ENCODE assay signal across 12 cellular contexts in the genomic region with DNA sequence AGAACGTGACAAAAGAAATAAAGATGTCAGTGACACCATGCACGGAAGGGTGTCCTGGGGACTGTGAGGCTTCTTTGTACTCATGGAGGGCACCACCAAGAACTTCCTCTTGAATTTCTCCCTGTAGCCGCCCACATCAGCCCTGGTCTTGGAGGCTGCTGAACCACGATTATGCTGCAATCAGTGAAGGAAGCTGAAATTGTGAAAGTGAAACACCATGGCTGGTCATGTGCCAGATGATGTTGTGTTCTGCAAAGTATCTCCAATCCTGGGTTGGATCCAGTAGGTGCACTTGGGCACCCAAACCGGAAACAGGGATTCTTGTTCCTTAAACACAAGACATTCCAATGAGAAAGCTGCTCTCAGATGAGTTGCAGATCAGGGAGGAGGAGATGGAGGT.
A peak's percentile ranks its signal among the peaks of the same experiment; 100 is the strongest.
DNase-seq lines count a peak whose midpoint lies in the region; ATAC-seq and TF ChIP-seq lines count a peak whose summit lies in the region.
"Had no signal": no experiment of that assay in that cellular context is flagged by ENCODE, and none has a peak within 500 bp of the region (broad histone marks: within the 10 kb centered on the region; RNA-seq: fewer than 3 reads in every experiment).

No MANE protein-coding gene starts in this region.

- peaks cover 13% of the 10 kb centered on the region for H3K27me3 Mint-ChIP-seq in activated naive CD4-positive, alpha-beta T cell treated with anti-CD3 and anti-CD28 coated beads for 36 hours (ENCODE audit: low read depth)

- no peak for TF ChIP-seq POLR2A in transverse colon (IDR thresholded peaks at IDR 0.05)

- no peaks in the 10 kb centered on the region for H3K79me2 ChIP-seq in PC-9 (ENCODE audit: low read depth)

- H3K27me3 ChIP-seq in transverse colon (peaks cover 7% of the 10 kb centered on the region), PC-9 (ENCODE audit: insufficient read depth, low read depth) (peaks cover 39% of the 10 kb centered on the region)
- H3K27me3 ChIP-seq: neutrophil had no signal

- H3K27ac ChIP-seq in transverse colon (no peak overlapping the region), PC-9 (no peak overlapping the region)
- H3K27ac ChIP-seq: neutrophil had no signal

- ATAC-seq in HG03565 (IDR thresholded peaks at IDR 0.05; ENCODE audit: unreplicated experiment), result peak; percentile 46

- CTCF ChIA-PET in activated naive CD4-positive, alpha-beta T cell treated with anti-CD3 and anti-CD28 coated beads for 36 hours (lab: Charles Lee), result no interaction called here
- CTCF ChIA-PET in PC-9 (lab: Charles Lee), result interaction anchor here (0.6 kb wide), 1 partner anchor 638 kb away, joined by 7 read pairs; no protein-coding TSS in a partner anchor

- H3K4me1 Mint-ChIP-seq in activated naive CD4-positive, alpha-beta T cell treated with anti-CD3 and anti-CD28 coated beads for 36 hours (ENCODE audit: low read depth), result no peaks in the 10 kb centered on the region
- H3K4me1 Mint-ChIP-seq: CD8-positive, alpha-beta memory T cell; H9 had no signal

- TF ChIP-seq CTCF in transverse colon (IDR thresholded peaks at IDR 0.05) (no peak), PC-9 (conservative IDR thresholded peaks at IDR 0.05) (no peak)

- TF ChIP-seq EP300 in transverse colon (IDR thresholded peaks at IDR 0.05; ENCODE audit: low read depth), result no peak

- no peak overlapping the region for H3K27ac Mint-ChIP-seq in activated naive CD4-positive, alpha-beta T cell treated with anti-CD3 and anti-CD28 coated beads for 36 hours
- H3K27ac Mint-ChIP-seq: CD8-positive, alpha-beta memory T cell; H9 had no signal

- H3K4me1 ChIP-seq in transverse colon (no peaks in the 10 kb centered on the region), PC-9 (replicated peaks; ENCODE audit: insufficient read depth) (no peaks in the 10 kb centered on the region)

- H2AFZ ChIP-seq in PC-9, result no peak overlapping the region

- BruUV-seq in PC-9 (replicated peaks; lab: Mats Ljungman, UMichigan), result no TSS peak

- H3K4me2 ChIP-seq in PC-9, result no peak overlapping the region

- no peaks in the 10 kb centered on the region for H3K36me3 Mint-ChIP-seq in activated naive CD4-positive, alpha-beta T cell treated with anti-CD3 and anti-CD28 coated beads for 36 hours (ENCODE audit: low read depth)
- H3K36me3 Mint-ChIP-seq: CD8-positive, alpha-beta memory T cell had no signal

- H4K20me1 ChIP-seq in PC-9 (ENCODE audit: insufficient read depth), result no peaks in the 10 kb centered on the region

- in situ Hi-C loops in transverse colon (cut with MboI; ENCODE audit: low pct_ligation_motif_present in 1 of 4, low pct_unique_long_range_greater_than_20kb in 1 of 4, low sequenced_read_pairs in 3 of 4), result no loop called here

- WGBS in transverse colon (ENCODE audit: low coverage in 1 of 2), 2 donors, result 46 to 70% methylated on average over 4 to 5 of the region's 5 CpGs

- intact Hi-C loops in activated naive CD4-positive, alpha-beta T cell treated with anti-CD3 and anti-CD28 coated beads for 36 hours (cut with micrococcal nuclease), result no loop called here
- intact Hi-C loops in transverse colon (cut with DNase I; ENCODE audit: low total_unique reads) (no loop called here), PC-9 (cut with micrococcal nuclease; ENCODE audit: unreplicated experiment) (no loop called here)

- H3K36me3 ChIP-seq in transverse colon (no peaks in the 10 kb centered on the region), PC-9 (ENCODE audit: low read depth) (no peaks in the 10 kb centered on the region)
- H3K36me3 ChIP-seq: neutrophil had no signal

- H3K9me3 Mint-ChIP-seq in activated naive CD4-positive, alpha-beta T cell treated with anti-CD3 and anti-CD28 coated beads for 36 hours, result no peaks in the 10 kb centered on the region
- H3K9me3 Mint-ChIP-seq: CD8-positive, alpha-beta memory T cell had no signal

- POLR2A ChIA-PET in PC-9 (lab: Charles Lee; ENCODE audit: unreplicated experiment), result no interaction called here

- no peak overlapping the region for H3K4me3 Mint-ChIP-seq in activated naive CD4-positive, alpha-beta T cell treated with anti-CD3 and anti-CD28 coated beads for 36 hours
- H3K4me3 Mint-ChIP-seq: CD8-positive, alpha-beta memory T cell; H9 had no signal

- H3K9me3 ChIP-seq in transverse colon, result no peaks in the 10 kb centered on the region
- H3K9me3 ChIP-seq in PC-9 (ENCODE audit: insufficient read depth, low read depth), result no peaks in the 10 kb centered on the region
- H3K9me3 ChIP-seq: neutrophil had no signal

- peak; percentile 54 for DNase-seq in activated naive CD4-positive, alpha-beta T cell treated with anti-CD3 and anti-CD28 coated beads for 36 hours
- no peak for DNase-seq in activated naive CD4-positive, alpha-beta T cell (lab: John Stamatoyannopoulos, UW)
- DNase-seq in fibroblast of gingiva (ENCODE audit: low read depth) (peak; percentile 13), transverse colon (peak; percentile 31), amygdala (lab: John Stamatoyannopoulos, UW) (no peak), NCI-H1092 treated with DMSO at 0.1 percent for 48 hours (lab: John Stamatoyannopoulos, UW) (no peak), PC-9 (no peak)
- DNase-seq: H9; stimulated activated naive CD4-positive, alpha-beta T cell had no signal

- H3K9me2 ChIP-seq in PC-9 (ENCODE audit: insufficient read depth), result no peaks in the 10 kb centered on the region

- H3K4me3 ChIP-seq in transverse colon, result no peak overlapping the region
- no peak overlapping the region for H3K4me3 ChIP-seq in PC-9

- H3F3A ChIP-seq in PC-9 (ENCODE audit: insufficient read depth, low read depth), result no peaks in the 10 kb centered on the region

Comparison
In these comparisons a context has a peak if more than half of its experiments do, and no peak if none do; other contexts are left out.
1. DNase-seq: peak in activated naive CD4-positive, alpha-beta T cell treated with anti-CD3 and anti-CD28 coated beads for 36 hours (single experiment), fibroblast of gingiva (single experiment) and transverse colon (single experiment); none in activated naive CD4-positive, alpha-beta T cell (0 of 4), amygdala (0 of 56), NCI-H1092 treated with DMSO at 0.1 percent for 48 hours (single experiment) and PC-9 (0 of 2).